ENCODE assay signal across 10 cellular contexts in the genomic region with DNA sequence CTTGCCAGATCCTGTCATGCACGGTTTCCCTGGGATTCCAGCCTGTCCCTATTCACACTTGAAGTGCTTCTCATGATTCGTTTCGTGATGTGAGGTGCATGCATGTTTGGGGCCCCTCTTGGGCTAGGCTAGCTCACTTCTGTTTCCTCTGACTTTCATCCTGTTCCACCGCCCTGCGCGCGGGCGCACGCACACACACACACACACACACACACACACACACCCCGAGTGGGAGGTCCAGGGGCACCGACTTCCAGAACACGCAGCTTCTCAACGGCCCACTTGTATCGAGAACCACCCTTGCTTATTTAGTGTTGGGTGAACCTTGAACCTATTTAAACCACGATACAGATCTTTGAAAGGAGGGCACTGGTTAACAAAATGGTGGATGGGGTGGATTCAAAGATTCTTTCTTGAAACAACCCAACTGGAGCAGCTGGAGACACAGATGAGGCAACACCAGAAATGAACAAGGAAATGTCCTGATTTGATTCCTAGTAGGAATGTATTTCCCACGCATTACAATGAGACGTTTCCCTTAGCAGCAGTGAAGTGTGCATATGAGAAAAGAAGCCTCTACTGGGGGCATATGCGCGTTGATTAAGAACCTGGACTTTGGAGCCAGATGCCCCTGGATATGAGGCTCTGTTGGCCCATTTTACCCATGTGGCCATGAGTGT. TPM values are rescaled to one million over a fixed set of nuclear protein-coding genes. Genes with fewer than 3 reads are reported as not detected.
DNase-seq lines count a peak whose midpoint lies in the region; ATAC-seq, FAIRE-seq and TF ChIP-seq lines count a peak whose summit lies in the region.
"Had no signal": no experiment of that assay in that cellular context is flagged by ENCODE, and none has a peak within 500 bp of the region (broad histone marks: within the 10 kb centered on the region; RNA-seq: fewer than 3 reads in every experiment).

No MANE protein-coding gene starts in this region.

- no peak overlapping the region for H2BK5ac ChIP-seq in mesenchymal stem cell (ENCODE audit: low read depth, low read length, poor library complexity, severe bottlenecking)

- no peaks in the 10 kb centered on the region for H3K27me3 Mint-ChIP-seq in activated T-helper 2 cell treated with anti-CD3 and anti-CD28 coated beads, Interferon-gamma antibody, Interleukin-2, Interleukin-4, amounts not matched to agents 10 μg/mL and 5 μg/mL and 100 μg/mL, durations not matched to agents 14 hours and 24 hours and 36 hours (ENCODE audit: low read depth)

- no peak overlapping the region for H4K91ac ChIP-seq in mesenchymal stem cell (ENCODE audit: low read length)

- H3K79me1 ChIP-seq in mesenchymal stem cell (replicated peaks; ENCODE audit: low read length, poor library complexity, severe bottlenecking): peaks cover 3% of the 10 kb centered on the region

- peak overlapping the region; percentile 12 for H4K8ac ChIP-seq in mesenchymal stem cell (ENCODE audit: low read length)

- intact Hi-C loops in activated T-helper 2 cell treated with anti-CD3 and anti-CD28 coated beads, Interferon-gamma antibody, Interleukin-2, Interleukin-4, amounts not matched to agents 10 μg/mL and 5 μg/mL and 100 μg/mL, durations not matched to agents 14 hours and 24 hours and 36 hours (cut with micrococcal nuclease): loop anchor here (5.0 kb wide), 1 partner anchor 68 kb away; no protein-coding TSS in a partner anchor
- intact Hi-C loops in thyroid gland (cut with DNase I) (loop anchor here (10.0 kb wide), 1 partner anchor 194 kb away; a partner anchor contains a TSS), left colon (cut with DNase I, micrococcal nuclease) (loop anchor here in 1 of 2 donors (10.0 kb wide), 1 partner anchor 146 kb away; no protein-coding TSS in a partner anchor)

- H3K18ac ChIP-seq in mesenchymal stem cell (ENCODE audit: low read depth in 1 of 2, low read length in 2 of 2): peak overlapping the region in 1 of 2 experiments; percentile 54

- no peak overlapping the region for H3K9ac ChIP-seq in mesenchymal stem cell (ENCODE audit: low read length)

- ATAC-seq in left colon: no peak

- no peak overlapping the region for H3K4me3 ChIP-seq in mesenchymal stem cell (ENCODE audit: insufficient read depth in 1 of 2, low read depth in 1 of 2, low read length in 2 of 2)
- no peak overlapping the region for H3K4me3 ChIP-seq in thyroid gland (replicated peaks in 1 of 3)

- H3K36me3 ChIP-seq in mesenchymal stem cell (ENCODE audit: control insufficient read depth in 1 of 2, insufficient read depth in 2 of 2, low read depth in 1 of 2, low read length in 2 of 2): peaks cover 3 to 23% of the 10 kb centered on the region in 2 experiments
- no peaks in the 10 kb centered on the region for H3K36me3 ChIP-seq in thyroid gland

- H3K23ac ChIP-seq in mesenchymal stem cell (ENCODE audit: low read length in 2 of 2): no peak overlapping the region

- H3K4me1 Mint-ChIP-seq in activated T-helper 2 cell treated with anti-CD3 and anti-CD28 coated beads, Interferon-gamma antibody, Interleukin-2, Interleukin-4, amounts not matched to agents 10 μg/mL and 5 μg/mL and 100 μg/mL, durations not matched to agents 14 hours and 24 hours and 36 hours (ENCODE audit: low read depth): peaks cover 84% of the 10 kb centered on the region

- peak overlapping the region; percentile 75 for H3K4me3 Mint-ChIP-seq in activated T-helper 2 cell treated with anti-CD3 and anti-CD28 coated beads, Interferon-gamma antibody, Interleukin-2, Interleukin-4, amounts not matched to agents 10 μg/mL and 5 μg/mL and 100 μg/mL, durations not matched to agents 14 hours and 24 hours and 36 hours (ENCODE audit: low read depth)

- H3K27ac ChIP-seq in mesenchymal stem cell (ENCODE audit: low read length, poor library complexity, severe bottlenecking) (no peak overlapping the region), thyroid gland (peak overlapping the region; percentile 29 to 71 (median 58))

- no peak for TF ChIP-seq POLR2A in thyroid gland (IDR thresholded peaks at IDR 0.05)

- H2AK5ac ChIP-seq in mesenchymal stem cell (ENCODE audit: low read length, severe bottlenecking): peak overlapping the region; percentile 46

- no peak overlapping the region for H2BK120ac ChIP-seq in mesenchymal stem cell (ENCODE audit: low read depth, low read length)

- H3K9me3 ChIP-seq in mesenchymal stem cell (ENCODE audit: control insufficient read depth, low read length) (no peaks in the 10 kb centered on the region), thyroid gland (no peaks in the 10 kb centered on the region)

- 84% methylated on average over 17 of the region's 19 CpGs for WGBS in mesenchymal stem cell
- WGBS in thyroid gland, 2 donors: 30 to 31% methylated on average over 19 of the region's 19 CpGs

- peak overlapping the region in 1 of 2 experiments; percentile 26 for H3K14ac ChIP-seq in mesenchymal stem cell (ENCODE audit: low read length in 2 of 2)

- H3K9me3 Mint-ChIP-seq in activated T-helper 2 cell treated with anti-CD3 and anti-CD28 coated beads, Interferon-gamma antibody, Interleukin-2, Interleukin-4, amounts not matched to agents 10 μg/mL and 5 μg/mL and 100 μg/mL, durations not matched to agents 14 hours and 24 hours and 36 hours: no peaks in the 10 kb centered on the region

- H3K4me1 ChIP-seq in mesenchymal stem cell (ENCODE audit: control insufficient read depth, insufficient read depth, low read depth, low read length) (peaks cover 19% of the 10 kb centered on the region), thyroid gland (peaks cover 30 to 45% of the 10 kb centered on the region in 2 donors)

- H3K27ac Mint-ChIP-seq in activated T-helper 2 cell treated with anti-CD3 and anti-CD28 coated beads, Interferon-gamma antibody, Interleukin-2, Interleukin-4, amounts not matched to agents 10 μg/mL and 5 μg/mL and 100 μg/mL, durations not matched to agents 14 hours and 24 hours and 36 hours: peak overlapping the region; percentile 86

- DNase-seq in activated T-cell treated with anti-CD3 and anti-CD28 coated beads for 1 hour (ENCODE audit: low read depth) (peak; percentile 34), activated T-cell treated with anti-CD3 and anti-CD28 coated beads for 4 hours (no peak), mesenchymal stem cell (no peak), thyroid gland (peak; percentile 74 to 77), NCI-H2227 treated with DMSO at 0.1 percent for 48 hours (lab: John Stamatoyannopoulos, UW) (no peak), frontal cortex (ENCODE audit: low spot score in 2 of 2) (no peak), left colon (no peak)
- peak; percentile 36 for DNase-seq in activated T-helper 2 cell treated with anti-CD3 and anti-CD28 coated beads, Interferon-gamma antibody, Interleukin-2, Interleukin-4, amounts not matched to agents 10 μg/mL and 5 μg/mL and 100 μg/mL, durations not matched to agents 14 hours and 24 hours and 36 hours (ENCODE audit: low spot score)
- DNase-seq: ACHN, NCI-H1694 treated with DMSO at 0.1 percent for 48 hours had no signal

- no peak overlapping the region for H2AFZ ChIP-seq in mesenchymal stem cell (ENCODE audit: low read depth, low read length)

- peaks cover 36% of the 10 kb centered on the region for H3K36me3 Mint-ChIP-seq in activated T-helper 2 cell treated with anti-CD3 and anti-CD28 coated beads, Interferon-gamma antibody, Interleukin-2, Interleukin-4, amounts not matched to agents 10 μg/mL and 5 μg/mL and 100 μg/mL, durations not matched to agents 14 hours and 24 hours and 36 hours (ENCODE audit: low read depth)

- H3K4ac ChIP-seq in mesenchymal stem cell (ENCODE audit: low read depth in 1 of 2, low read length in 2 of 2): peak overlapping the region in 1 of 2 experiments; percentile 52

- H3K4me2 ChIP-seq in mesenchymal stem cell (ENCODE audit: low read length, poor library complexity, severe bottlenecking): no peak overlapping the region

- H2BK15ac ChIP-seq in mesenchymal stem cell (ENCODE audit: low read depth, poor library complexity, severe bottlenecking): no peak overlapping the region

- no peak for FAIRE-seq in frontal cortex (lab: Jason Lieb, UNC)

- peak overlapping the region in 1 of 2 experiments; percentile 53 for H2BK12ac ChIP-seq in mesenchymal stem cell (ENCODE audit: low read length in 2 of 2)

- no peak for TF ChIP-seq CTCF in thyroid gland (IDR thresholded peaks at IDR 0.05)

- no peaks in the 10 kb centered on the region for H3K27me3 ChIP-seq in mesenchymal stem cell (ENCODE audit: control insufficient read depth in 1 of 2, insufficient read depth in 1 of 2, low read length in 2 of 2)
- no peaks in the 10 kb centered on the region for H3K27me3 ChIP-seq in thyroid gland

RNA-seq across cellular contexts. Expression of a gene that starts 16.3 kb away (rescaled TPM):
- 37.0 and 39.7 TPM in 2 replicates for total RNA-seq in activated T-helper 2 cell treated with anti-CD3 and anti-CD28 coated beads, Interferon-gamma antibody, Interleukin-2, Interleukin-4, amounts not matched to agents 10 μg/mL and 5 μg/mL and 100 μg/mL, durations not matched to agents 14 hours and 24 hours and 36 hours
- 62.4 TPM for polyA plus RNA-seq in mesenchymal stem cell (2013, experiment 1 of 2)
- 63.9 TPM for polyA plus RNA-seq in mesenchymal stem cell (2013, experiment 2 of 2)
- total RNA-seq in thyroid gland (10 to 100 TPM; 19.8 to 55.4 (median 31.8) TPM), frontal cortex (1.6 TPM), left colon (1 to 10 TPM; 7.7 to 9.2 TPM)

Comparison
In these comparisons a context has a peak if more than half of its experiments do, and no peak if none do; other contexts are left out.
1. DNase-seq: peak in activated T-cell treated with anti-CD3 and anti-CD28 coated beads for 1 hour (single experiment), activated T-helper 2 cell treated with anti-CD3 and anti-CD28 coated beads, Interferon-gamma antibody, Interleukin-2, Interleukin-4, amounts not matched to agents 10 μg/mL and 5 μg/mL and 100 μg/mL, durations not matched to agents 14 hours and 24 hours and 36 hours (single experiment) and thyroid gland (2 of 2); none in activated T-cell treated with anti-CD3 and anti-CD28 coated beads for 4 hours (single experiment), mesenchymal stem cell (single experiment), NCI-H2227 treated with DMSO at 0.1 percent for 48 hours (single experiment), frontal cortex (0 of 2) and left colon (0 of 2).